Comparison of ENCODE assay signal across 7 cellular contexts in genomic region chr11:113237261-113237660, GRCh38.
"Had no signal": no experiment of that assay in that cellular context is flagged by ENCODE, and none has a peak within 500 bp of the region (broad histone marks: within the 10 kb centered on the region; RNA-seq: fewer than 3 reads in every experiment).

No MANE protein-coding gene starts in this region.

- FAIRE-seq: GM12878, GM12891, GM12892, GM18507, GM19239 had no signal

- H3K4me3 ChIP-seq: GM12878 had no signal

- DNase-seq: GDM1, GF-D8 had no signal

- ATAC-seq: GM12878 had no signal
